Comparison of ENCODE assay signal across 17 cellular contexts in genomic region chr9:105259731-105260612, GRCh38. TPM values are rescaled to one million over a fixed set of nuclear protein-coding genes. Genes with fewer than 3 reads are reported as not detected.
DNase-seq lines count a peak whose midpoint lies in the region; ATAC-seq, FAIRE-seq and TF ChIP-seq lines count a peak whose summit lies in the region.
"Had no signal": no experiment of that assay in that cellular context is flagged by ENCODE, and none has a peak within 500 bp of the region (broad histone marks: within the 10 kb centered on the region; RNA-seq: fewer than 3 reads in every experiment).

No MANE protein-coding gene starts in this region.

- H3K4me2 ChIP-seq in SK-N-SH (0 out of 2 replicates have a peak overlapping the region, but pooled peaks have one; percentile 20), OCI-LY7 (ENCODE audit: low read length) (peak overlapping the region; percentile 64), HepG2 (ENCODE audit: low read depth, low read length) (no peak overlapping the region)

- H3K9me3 ChIP-seq in SK-N-SH (no peaks in the 10 kb centered on the region), OCI-LY7 (ENCODE audit: low read length) (no peaks in the 10 kb centered on the region), HepG2 (ENCODE audit: low read length) (no peaks in the 10 kb centered on the region), upper lobe of left lung (no peaks in the 10 kb centered on the region)

- H3K79me2 ChIP-seq in SK-N-SH (ENCODE audit: insufficient read depth) (peaks cover 21% of the 10 kb centered on the region; the same call in 1 of the 2 replicates), OCI-LY7 (ENCODE audit: insufficient read depth, low read depth, low read length) (peaks cover 86% of the 10 kb centered on the region), HepG2 (ENCODE audit: insufficient read depth, low read length) (peaks cover 35% of the 10 kb centered on the region)

- H3K27me3 ChIP-seq in SK-N-SH (ENCODE audit: insufficient read depth), result no peaks in the 10 kb centered on the region
- no peaks in the 10 kb centered on the region for H3K27me3 ChIP-seq in HepG2 (ENCODE audit: control insufficient read depth in 1 of 2, insufficient read depth in 2 of 2, low read length in 2 of 2)
- H3K27me3 ChIP-seq in upper lobe of left lung, result no peaks in the 10 kb centered on the region

- TF ChIP-seq POLR2A in HepG2 (IDR thresholded peaks at IDR 0.05; ENCODE audit: insufficient read depth in 1 of 2, low read depth in 2 of 2, low read length in 2 of 2) (no peak), upper lobe of left lung (IDR thresholded peaks at IDR 0.05) (no peak)

- H3K36me3 ChIP-seq in SK-N-SH (replicated peaks in 1 of 2; ENCODE audit: control insufficient read depth in 1 of 2, insufficient read depth in 2 of 2, low read length in 1 of 2) (no peaks in the 10 kb centered on the region), OCI-LY7 (ENCODE audit: insufficient read depth, low read length) (no peaks in the 10 kb centered on the region; the same call in 1 of the 2 replicates), HepG2 (replicated peaks in 1 of 2; ENCODE audit: control insufficient read depth in 1 of 2, insufficient read depth in 2 of 2, low read length in 2 of 2) (no peaks in the 10 kb centered on the region), upper lobe of left lung (no peaks in the 10 kb centered on the region)

- DNase-seq in SK-N-SH, result no peak
- DNase-seq in OCI-LY7 (ENCODE audit: low spot score), result peak; percentile 33
- no peak for DNase-seq in HepG2 (ENCODE audit: low spot score)
- no peak for DNase-seq in upper lobe of left lung
- no peak for DNase-seq in NCI-H69 (lab: John Stamatoyannopoulos, UW)
- DNase-seq in NAMALWA (ENCODE audit: low spot score), result no peak
- DNase-seq: 8988T; activated CD4-positive, CD25-positive, alpha-beta regulatory T cell treated with anti-CD3 and anti-CD28 coated beads, Interleukin-2, amount 50 U/mL, for 72 hours; activated effector memory CD4-positive, alpha-beta T cell treated with Interleukin-2 at 50 U/mL for 16 hours; DMS 273 treated with DMSO at 0.1 percent for 48 hours; GOT3; natural killer cell; SHP77 treated with DMSO at 0.1 percent for 48 hours had no signal

- POLR2A ChIA-PET in SK-N-SH (lab: Yijun Ruan, JAX) (no interaction called here), OCI-LY7 (lab: Charles Lee) (interaction anchor here (0.5 to 2.4 kb wide), 8 partner anchors 10 to 400 kb away, joined by 3 to 13 read pairs (median 4); partner anchors contain the start of gene SLC44A1), HepG2 (lab: Yijun Ruan, JAX) (no interaction called here)

- H3K4me1 ChIP-seq in SK-N-SH (ENCODE audit: control insufficient read depth in 1 of 2, insufficient read depth in 2 of 2, low read depth in 1 of 2, low read length in 1 of 2) (peaks cover 0 to 13% of the 10 kb centered on the region in 2 experiments; a peak in 1 of 4 replicates), OCI-LY7 (ENCODE audit: insufficient read depth, low read length, poor library complexity, severe bottlenecking) (peaks cover 64% of the 10 kb centered on the region), HepG2 (ENCODE audit: insufficient read depth, low read length) (peaks cover 50% of the 10 kb centered on the region), upper lobe of left lung (peaks cover 19 to 60% (median 37%) of the 10 kb centered on the region in 4 donors)

- no peak for TF ChIP-seq RAD21 in SK-N-SH (IDR thresholded peaks at IDR 0.05; ENCODE audit: low read length)
- no peak for TF ChIP-seq RAD21 in HepG2 (CRISPR knock-in tag; IDR thresholded peaks at IDR 0.05)

- intact Hi-C loops in OCI-LY7 (cut with micrococcal nuclease; ENCODE audit: unreplicated experiment) (loop anchor here (1.0 to 5.0 kb wide), 2 partner anchors 72 to 100 kb away; no protein-coding TSS in a partner anchor), HepG2 (cut with micrococcal nuclease; ENCODE audit: unreplicated experiment) (no loop called here)

- in situ Hi-C loops in HepG2 (cut with HindIII; ENCODE audit: extremely low pct_ligation_motif_present, low pct_unique_long_range_greater_than_20kb), result no loop called here

- BruUV-seq in OCI-LY7 (replicated peaks; lab: Mats Ljungman, UMichigan), result TSS peak; percentile 65
- no TSS peak for BruUV-seq in HepG2 (replicated peaks; lab: Mats Ljungman, UMichigan)

- CTCF ChIA-PET in SK-N-SH (lab: Yijun Ruan, JAX), result no interaction called here
- CTCF ChIA-PET in OCI-LY7 (lab: Charles Lee; ENCODE audit: unreplicated experiment), result no interaction called here
- CTCF ChIA-PET in HepG2 (lab: Yijun Ruan, JAX; ENCODE audit: low intra/inter-chr PET ratio, low total read pairs), result no interaction called here

- peaks cover 7% of the 10 kb centered on the region for H3F3A ChIP-seq in SK-N-SH (replicated peaks; ENCODE audit: insufficient read depth)

- TF ChIP-seq CTCF in SK-N-SH (IDR thresholded peaks at IDR 0.05) (no peak), OCI-LY7 (conservative IDR thresholded peaks at IDR 0.05; ENCODE audit: low read length) (no peak), HepG2 (CRISPR knock-in tag; IDR thresholded peaks at IDR 0.05) (no peak), upper lobe of left lung (IDR thresholded peaks at IDR 0.05) (no peak)

- ATAC-seq in SK-N-SH treated with all-trans-retinoic acid at 6 μM for 48 hours (no peak), HepG2 (no peak), upper lobe of left lung (ENCODE audit: low FRiP score in 2 of 2) (peak in 1 of 2 donors; percentile 80), GM21360 (IDR thresholded peaks at IDR 0.05; ENCODE audit: unreplicated experiment) (no peak)
- ATAC-seq: esophagus mucosa, natural killer cell had no signal

- H3K9me2 ChIP-seq in SK-N-SH (no peaks in the 10 kb centered on the region), OCI-LY7 (ENCODE audit: insufficient read depth, low read length) (no peaks in the 10 kb centered on the region)

- H3K4me3 ChIP-seq in SK-N-SH (ENCODE audit: low read depth in 2 of 2, low read length in 1 of 2), result no peak overlapping the region
- H3K4me3 ChIP-seq in OCI-LY7 (ENCODE audit: low read depth, low read length, poor library complexity, severe bottlenecking), result peak overlapping the region; percentile 30
- H3K4me3 ChIP-seq in HepG2 (replicated peaks in 1 of 3; ENCODE audit: insufficient read depth in 1 of 3, low read depth in 2 of 3, low read length in 3 of 3), result no peak overlapping the region
- H3K4me3 ChIP-seq in upper lobe of left lung, result no peak overlapping the region

- peak; percentile 8 for FAIRE-seq in HepG2 (lab: Jason Lieb, UNC)
- FAIRE-seq: bronchial epithelial cell had no signal

- TF ChIP-seq EP300 in SK-N-SH (IDR thresholded peaks at IDR 0.05; ENCODE audit: borderline replicate concordance in 1 of 2, low read depth in 1 of 2, low read length in 1 of 2), result no peak
- TF ChIP-seq EP300 in HepG2 (IDR thresholded peaks at IDR 0.05; ENCODE audit: low read depth in 2 of 2, low read length in 2 of 2), result no peak
- no peak for TF ChIP-seq EP300 in HepG2 (CRISPR knock-in tag; IDR thresholded peaks at IDR 0.05; ENCODE audit: borderline replicate concordance)
- no peak for TF ChIP-seq EP300 in upper lobe of left lung (IDR thresholded peaks at IDR 0.05)

- 0 out of 2 replicates have a peak overlapping the region, but pooled peaks have one; percentile 8 for H2AFZ ChIP-seq in SK-N-SH (ENCODE audit: low read depth)
- H2AFZ ChIP-seq in OCI-LY7 (ENCODE audit: low read length), result peak overlapping the region; percentile 2; the same call in 1 of the 2 replicates
- no peak overlapping the region for H2AFZ ChIP-seq in HepG2 (ENCODE audit: low read length)

- H3K9ac ChIP-seq in SK-N-SH (no peak overlapping the region), HepG2 (ENCODE audit: insufficient read depth, low read depth, low read length) (no peak overlapping the region)

- no peaks in the 10 kb centered on the region for H4K20me1 ChIP-seq in SK-N-SH (ENCODE audit: insufficient read depth)
- H4K20me1 ChIP-seq in OCI-LY7 (ENCODE audit: insufficient read depth, low read length), result no peaks in the 10 kb centered on the region
- H4K20me1 ChIP-seq in HepG2 (ENCODE audit: insufficient read depth, low read length), result no peaks in the 10 kb centered on the region

- H3K27ac ChIP-seq in SK-N-SH (ENCODE audit: low read depth in 2 of 2, low read length in 1 of 2) (no peak overlapping the region), OCI-LY7 (ENCODE audit: low read depth, low read length, poor library complexity, severe bottlenecking) (peak overlapping the region; percentile 81), HepG2 (ENCODE audit: extremely low read length, insufficient read depth, low read length) (no peak overlapping the region), upper lobe of left lung (peak overlapping the region; percentile 7 to 58 (median 48))

TF ChIP-seq in SK-N-SH treated with all-trans-retinoic acid at 6 μM for 48 hours, 23 proteins besides CTCF, POLR2A, EP300 and RAD21 (continues in another document):
- TF ChIP-seq GLIS3 (CRISPR knock-in tag; IDR thresholded peaks at IDR 0.05), result no peak

RNA-seq across cellular contexts. Expression of gene SLC44A1, which starts 15.5 kb away (rescaled TPM):
- 4.5 and 5.9 TPM in 2 replicates for polyA plus RNA-seq in SK-N-SH (2012; rRNA removed)
- 8.5 and 11.2 TPM in 2 replicates for polyA plus RNA-seq in SK-N-SH (2012; cell fraction: cytosol; rRNA removed)
- 1.6 and 3.9 TPM in 2 replicates for polyA plus RNA-seq in SK-N-SH (2012; cell fraction: nucleus; rRNA removed)
- 26.6 and 27.6 TPM in 2 replicates for total RNA-seq in OCI-LY7 (2014; rRNA removed; shearing (Covaris generic))
- 71.6 and 81.3 TPM in 2 replicates for total RNA-seq in OCI-LY7 (2022)
- 30.4 and 40.8 TPM in 2 replicates for total RNA-seq in HepG2 (2016; rRNA removed; fragmentation: Illumina TruSeq; extraction: Trizol)
- total RNA-seq in HepG2 (2016; cell fraction: cytosol; rRNA removed; fragmentation: Illumina TruSeq; extraction: Trizol; ENCODE audit: low read depth), result 12.0 and 12.2 TPM in 2 replicates
- total RNA-seq in HepG2 (2016; cell fraction: insoluble cytoplasmic fraction; rRNA removed; fragmentation: Illumina TruSeq; extraction: Trizol), result 31.5 and 39.4 TPM in 2 replicates
- 34.7 and 38.3 TPM in 2 replicates for total RNA-seq in HepG2 (2016; cell fraction: membrane; rRNA removed; fragmentation: Illumina TruSeq; extraction: Trizol)
- total RNA-seq in HepG2 (2016; cell fraction: nucleus; rRNA removed; fragmentation: Illumina TruSeq; extraction: Trizol), result 31.6 and 40.2 TPM in 2 replicates
- polyA plus RNA-seq in HepG2 (2011; rRNA removed), result 21.1 and 21.4 TPM in 2 replicates
- 15.7 and 26.2 TPM in 2 replicates for polyA plus RNA-seq in HepG2 (2011; cell fraction: cytosol; rRNA removed)
- polyA plus RNA-seq in HepG2 (2011; cell fraction: nucleus; rRNA removed), result 7.9 and 11.1 TPM in 2 replicates
- 38.1 and 40.7 TPM in 2 replicates for polyA plus RNA-seq in HepG2 (2012)
- 5.0 and 7.1 TPM in 2 replicates for polyA plus RNA-seq in HepG2 (2016; cell fraction: cytosol; fragmentation: Illumina TruSeq; extraction: Trizol; ENCODE audit: low read depth)
- polyA plus RNA-seq in HepG2 (2016; cell fraction: insoluble cytoplasmic fraction; fragmentation: Illumina TruSeq; extraction: Trizol; ENCODE audit: low read depth), result 20.0 and 22.2 TPM in 2 replicates
- 13.9 and 16.2 TPM in 2 replicates for polyA plus RNA-seq in HepG2 (2016; cell fraction: membrane; fragmentation: Illumina TruSeq; extraction: Trizol; ENCODE audit: low read depth)
- 26.5 and 26.7 TPM in 2 replicates for polyA plus RNA-seq in HepG2 (2016; cell fraction: nucleus; fragmentation: Illumina TruSeq; extraction: Trizol; ENCODE audit: insufficient read depth, low read depth)
- 69.1 and 73.0 TPM in 2 replicates for polyA minus RNA-seq in HepG2 (2011; rRNA and poly(A)+ RNA removed; ENCODE audit: low replicate concordance)
- polyA minus RNA-seq in HepG2 (2011; cell fraction: cytosol; rRNA and poly(A)+ RNA removed), result 23.7 and 37.4 TPM in 2 replicates
- 30.1 and 37.0 TPM in 2 replicates for polyA minus RNA-seq in HepG2 (2011; cell fraction: nucleus; rRNA and poly(A)+ RNA removed)
- total RNA-seq in upper lobe of left lung, result 10 to 100 TPM; 15.7 to 62.2 (median 44.6) TPM

Comparison
In these comparisons a context has a peak if more than half of its experiments do, and no peak if none do; other contexts are left out.
1. H3K27ac ChIP-seq: peak in OCI-LY7 (single experiment) and upper lobe of left lung (4 of 4); none in SK-N-SH (0 of 2) and HepG2 (single experiment).